ENCODE assay signal across 8 cellular contexts in the genomic region with DNA sequence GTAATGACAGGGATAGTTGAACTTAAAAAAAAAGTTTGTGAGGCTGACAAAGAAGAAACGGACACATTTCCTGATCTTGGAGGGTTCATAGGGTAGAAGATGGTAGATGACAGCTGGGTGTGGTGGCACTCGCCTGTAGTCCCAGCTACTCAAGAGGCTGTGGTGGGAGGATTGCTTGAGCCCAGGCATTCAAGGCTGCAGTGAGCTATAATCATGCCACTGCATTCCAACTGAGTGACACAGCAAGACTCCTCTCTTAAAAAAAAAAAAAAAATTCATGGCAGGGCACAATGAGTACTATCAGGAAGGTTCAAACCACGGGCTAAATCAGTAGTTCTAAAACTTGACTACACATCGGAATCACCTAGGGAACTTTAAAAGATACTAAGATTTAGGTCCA. TPM values are rescaled to one million over a fixed set of nuclear protein-coding genes. Genes with fewer than 3 reads are reported as not detected.
DNase-seq lines count a peak whose midpoint lies in the region; ATAC-seq, FAIRE-seq and TF ChIP-seq lines count a peak whose summit lies in the region.

No MANE protein-coding gene starts in this region.

- H3K27me3 ChIP-seq in ACC112 (ENCODE audit: insufficient read depth, low read length) (no peaks in the 10 kb centered on the region), HUES64 (ENCODE audit: insufficient read depth, low read length) (peaks cover 40% of the 10 kb centered on the region), ascending aorta (no peaks in the 10 kb centered on the region), keratinocyte (ENCODE audit: control insufficient read depth, extremely low read depth, insufficient read depth, low read length) (no peaks in the 10 kb centered on the region), thoracic aorta (replicated peaks; ENCODE audit: insufficient read depth) (no peaks in the 10 kb centered on the region)

- 0 out of 2 replicates have a peak, but pooled peaks cover 5% of the 10 kb centered on the region for H3K9me3 ChIP-seq in HUES64 (ENCODE audit: insufficient read depth, low read depth, low read length)
- H3K9me3 ChIP-seq in ascending aorta: no peaks in the 10 kb centered on the region
- H3K9me3 ChIP-seq in keratinocyte (ENCODE audit: control insufficient read depth, low read depth, low read length): no peaks in the 10 kb centered on the region
- H3K9me3 ChIP-seq in thoracic aorta: no peaks in the 10 kb centered on the region

- H3K4me1 ChIP-seq in ACC112 (ENCODE audit: control insufficient read depth, insufficient read depth, low read length, unreplicated experiment): peaks cover 22% of the 10 kb centered on the region
- H3K4me1 ChIP-seq in HUES64 (ENCODE audit: insufficient read depth, low read length): peaks cover 16% of the 10 kb centered on the region
- H3K4me1 ChIP-seq in ascending aorta: peaks cover 9 to 20% of the 10 kb centered on the region in 2 donors
- H3K4me1 ChIP-seq in keratinocyte (ENCODE audit: control insufficient read depth, extremely low read depth, insufficient read depth, low read length): peaks cover 44% of the 10 kb centered on the region
- peaks cover 31 to 41% of the 10 kb centered on the region in 2 donors for H3K4me1 ChIP-seq in thoracic aorta (ENCODE audit: control insufficient read depth in 1 of 2, low read depth in 2 of 2)

- FAIRE-seq in keratinocyte (lab: Jason Lieb, UNC): peak; percentile 63

- H3K27ac ChIP-seq in ACC112 (ENCODE audit: low read depth, low read length) (peak overlapping the region; percentile 70), HUES64 (ENCODE audit: low read depth, low read length) (no peak overlapping the region), ascending aorta (peak overlapping the region; percentile 92 to 95), keratinocyte (ENCODE audit: control insufficient read depth, insufficient read depth, low read length) (peak overlapping the region; percentile 80), thoracic aorta (peak overlapping the region; percentile 95 to 99)

- H3K9ac ChIP-seq in HUES64 (ENCODE audit: low read depth, low read length): no peak overlapping the region
- peak overlapping the region; percentile 89 for H3K9ac ChIP-seq in keratinocyte (ENCODE audit: control insufficient read depth, extremely low read depth, insufficient read depth, low read length)

- peaks cover 53% of the 10 kb centered on the region for H3K79me2 ChIP-seq in ACC112 (ENCODE audit: control insufficient read depth, insufficient read depth, low read length, unreplicated experiment)
- H3K79me2 ChIP-seq in keratinocyte (ENCODE audit: control insufficient read depth, insufficient read depth, low read length): peaks cover 56% of the 10 kb centered on the region

- intact Hi-C loops in ascending aorta (cut with DNase I): loop anchor here (2.0 to 10.0 kb wide), 4 partner anchors 25 to 784 kb away; a partner anchor contains a TSS

- DNase-seq in ascending aorta (ENCODE audit: low spot score in 2 of 2) (peak in 1 of 2 donors; percentile 81), keratinocyte (ENCODE audit: low read depth, low spot score) (peak; percentile 65), thoracic aorta (ENCODE audit: low spot score) (no peak), midbrain (lab: John Stamatoyannopoulos, UW) (no peak)
- no peak for DNase-seq in activated CD8-positive, alpha-beta memory T cell treated with anti-CD3 and anti-CD28 coated beads for 24 hours

- peaks cover 3% of the 10 kb centered on the region for H3K9me1 ChIP-seq in keratinocyte (ENCODE audit: control insufficient read depth, extremely low read depth, insufficient read depth, low read length)

- H2AFZ ChIP-seq in ACC112 (ENCODE audit: low read length, unreplicated experiment) (no peak overlapping the region), keratinocyte (ENCODE audit: control insufficient read depth, low read length) (no peak overlapping the region)

- peak overlapping the region; percentile 90 for H3K4me2 ChIP-seq in keratinocyte (ENCODE audit: control insufficient read depth, extremely low read depth, insufficient read depth, low read depth, low read length)

- 69% methylated on average over 4 of the region's 4 CpGs for WGBS in HUES64

- peaks cover 9% of the 10 kb centered on the region for H4K20me1 ChIP-seq in keratinocyte (ENCODE audit: control insufficient read depth, extremely low read depth, insufficient read depth, low read length)

- ATAC-seq in thoracic aorta (ENCODE audit: insufficient number of reproducible peaks, low FRiP score, low read depth) (peak; percentile 23), GM19455 (IDR thresholded peaks at IDR 0.05; ENCODE audit: unreplicated experiment) (no peak)

- peak overlapping the region; percentile 84 for H3K4me3 ChIP-seq in ACC112 (ENCODE audit: low read depth, low read length)
- peak overlapping the region; percentile 70; the same call in 1 of the 2 replicates for H3K4me3 ChIP-seq in HUES64 (ENCODE audit: low read length)
- H3K4me3 ChIP-seq in ascending aorta: peak overlapping the region; percentile 68 to 76
- H3K4me3 ChIP-seq in keratinocyte (ENCODE audit: control insufficient read depth in 2 of 3, extremely low read depth in 1 of 3, insufficient read depth in 2 of 3, low read depth in 1 of 3, low read length in 3 of 3): peak overlapping the region; percentile 58 to 85 (median 76)
- H3K4me3 ChIP-seq in thoracic aorta: peak overlapping the region; percentile 95

- TF ChIP-seq CTCF in ascending aorta (IDR thresholded peaks at IDR 0.05) (no peak), keratinocyte (optimal IDR thresholded peaks at IDR 0.05 in 1 of 3, IDR thresholded peaks at IDR 0.05 in 1 of 3, conservative IDR thresholded peaks at IDR 0.05 in 1 of 3; ENCODE audit: extremely low read depth in 1 of 3, insufficient read depth in 2 of 3, low read length in 3 of 3) (no peak), thoracic aorta (IDR thresholded peaks at IDR 0.05) (no peak)

- H3K36me3 ChIP-seq in ACC112 (ENCODE audit: insufficient read depth, low read length) (no peaks in the 10 kb centered on the region), HUES64 (ENCODE audit: insufficient read depth, low read length) (no peaks in the 10 kb centered on the region), ascending aorta (no peaks in the 10 kb centered on the region), keratinocyte (ENCODE audit: control insufficient read depth in 2 of 2, extremely low read depth in 1 of 2, insufficient read depth in 2 of 2, low read length in 2 of 2) (no peaks in the 10 kb centered on the region), thoracic aorta (no peaks in the 10 kb centered on the region)

- dilution Hi-C loops in keratinocyte (cut with MboI; ENCODE audit: extremely low pct_ligation_motif_present, low sequenced_read_pairs): no loop called here

RNA-seq across cellular contexts. Expression of a gene that starts 2.0 kb away (rescaled TPM):
- polyA plus RNA-seq in HUES64 (2013, experiment 1 of 2): 11.3 TPM
- 15.2 TPM for polyA plus RNA-seq in HUES64 (2013, experiment 2 of 2)
- total RNA-seq in ascending aorta (19.2 TPM), thoracic aorta (10 to 100 TPM; 15.0 to 16.4 TPM)
- 59.9 to 81.8 TPM (median 67.7 TPM) in 3 replicates for polyA plus RNA-seq in keratinocyte
- polyA plus RNA-seq in keratinocyte (2011; ENCODE audit: low read depth): 17.9 TPM
- polyA plus RNA-seq in keratinocyte (2011; cell fraction: cytosol; rRNA removed): 57.5 and 58.6 TPM in 2 replicates
- 121 and 129 TPM in 2 replicates for polyA plus RNA-seq in keratinocyte (2011; cell fraction: nucleus; rRNA removed)
- 45.3 and 55.8 TPM in 2 replicates for polyA plus RNA-seq in keratinocyte (2012; ENCODE audit: low replicate concordance)
- 53.9 to 70.1 TPM (median 55.4 TPM) in 3 replicates for polyA minus RNA-seq in keratinocyte
- polyA minus RNA-seq in keratinocyte (2011; cell fraction: cytosol; rRNA and poly(A)+ RNA removed): 43.4 TPM
- 49.2 and 72.2 TPM in 2 replicates for polyA minus RNA-seq in keratinocyte (2011; cell fraction: nucleus; rRNA and poly(A)+ RNA removed)

RNA-seq across cellular contexts. Expression of a gene that starts 44.4 kb away (rescaled TPM):
- polyA plus RNA-seq in HUES64 (2013, experiment 1 of 2): 33.1 TPM
- 34.6 TPM for polyA plus RNA-seq in HUES64 (2013, experiment 2 of 2)
- total RNA-seq in ascending aorta: 1,833 TPM
- polyA plus RNA-seq in keratinocyte: 265 to 656 TPM (median 312 TPM) in 3 replicates
- 167 TPM for polyA plus RNA-seq in keratinocyte (2011; ENCODE audit: low read depth)
- 173 and 223 TPM in 2 replicates for polyA plus RNA-seq in keratinocyte (2011; cell fraction: cytosol; rRNA removed)
- 499 and 562 TPM in 2 replicates for polyA plus RNA-seq in keratinocyte (2011; cell fraction: nucleus; rRNA removed)
- polyA plus RNA-seq in keratinocyte (2012; ENCODE audit: low replicate concordance): 167 and 309 TPM in 2 replicates
- polyA minus RNA-seq in keratinocyte: 147 to 352 TPM (median 330 TPM) in 3 replicates
- polyA minus RNA-seq in keratinocyte (2011; cell fraction: cytosol; rRNA and poly(A)+ RNA removed): 335 TPM
- polyA minus RNA-seq in keratinocyte (2011; cell fraction: nucleus; rRNA and poly(A)+ RNA removed): 240 and 246 TPM in 2 replicates
- total RNA-seq in thoracic aorta: 100 to 1,000 TPM; 552 to 852 TPM
